Comparison of ENCODE assay signal across 20 cellular contexts in the genomic region with DNA sequence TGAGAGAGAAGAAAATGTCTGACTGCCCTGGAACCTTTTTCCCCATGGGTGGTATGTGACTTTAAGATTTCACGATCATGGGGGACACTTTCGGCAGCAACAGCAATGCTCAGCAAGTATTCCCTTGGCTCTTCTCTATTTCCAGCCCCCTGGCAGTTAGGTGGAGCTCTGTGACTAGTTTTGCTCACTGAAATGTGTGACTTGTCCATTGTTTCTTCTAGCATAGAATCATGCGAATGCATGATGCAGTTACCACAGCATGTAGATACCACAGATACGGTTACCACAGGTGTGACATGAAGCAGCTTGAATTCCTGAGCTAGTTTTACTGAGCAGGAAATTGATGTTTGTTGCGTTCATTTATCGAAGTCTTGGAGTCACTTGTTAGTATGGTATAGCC.
DNase-seq lines count a peak whose midpoint lies in the region; ATAC-seq, FAIRE-seq and TF ChIP-seq lines count a peak whose summit lies in the region.
"Had no signal": no experiment of that assay in that cellular context is flagged by ENCODE, and none has a peak within 500 bp of the region (broad histone marks: within the 10 kb centered on the region; RNA-seq: fewer than 3 reads in every experiment).

No MANE protein-coding gene starts in this region.

- no TSS peak for BruUV-seq in HepG2 (replicated peaks; lab: Mats Ljungman, UMichigan)

- H3K4me1 ChIP-seq in HepG2 (ENCODE audit: insufficient read depth, low read length), result no peaks in the 10 kb centered on the region
- no peaks in the 10 kb centered on the region for H3K4me1 ChIP-seq in smooth muscle cell (ENCODE audit: low read depth)
- H3K4me1 ChIP-seq: Caco-2, Peyer's patch had no signal

- CTCF ChIA-PET in HepG2 (lab: Yijun Ruan, JAX; ENCODE audit: low intra/inter-chr PET ratio, low total read pairs), result no interaction called here

- in situ Hi-C loops in HepG2 (cut with HindIII; ENCODE audit: extremely low pct_ligation_motif_present, low pct_unique_long_range_greater_than_20kb), result no loop called here

- H2AFZ ChIP-seq in HepG2 (ENCODE audit: low read length), result no peak overlapping the region
- no peak overlapping the region for H2AFZ ChIP-seq in smooth muscle cell (ENCODE audit: low read depth)

- no peak for ATAC-seq in HepG2
- ATAC-seq: K562 had no signal

- H3K36me3 ChIP-seq in HepG2 (replicated peaks in 1 of 2; ENCODE audit: control insufficient read depth in 1 of 2, insufficient read depth in 2 of 2, low read length in 2 of 2), result no peaks in the 10 kb centered on the region
- no peaks in the 10 kb centered on the region for H3K36me3 ChIP-seq in smooth muscle cell (ENCODE audit: low read depth)
- H3K36me3 ChIP-seq: Peyer's patch had no signal

- no peak overlapping the region for H3K9ac ChIP-seq in HepG2 (ENCODE audit: insufficient read depth, low read depth, low read length)
- no peak overlapping the region for H3K9ac ChIP-seq in smooth muscle cell (ENCODE audit: low read depth)
- H3K9ac ChIP-seq: SK-N-SH had no signal

- no peak for TF ChIP-seq POLR2A in HepG2 (IDR thresholded peaks at IDR 0.05; ENCODE audit: insufficient read depth in 1 of 2, low read depth in 2 of 2, low read length in 2 of 2)

- WGBS in HepG2 (ENCODE audit: low lambda C conversion rate), result 24% methylated on average over 6 of the region's 6 CpGs
- 86% methylated on average over 6 of the region's 6 CpGs for WGBS in smooth muscle cell (ENCODE audit: low lambda C conversion rate)

- H4K20me1 ChIP-seq in HepG2 (ENCODE audit: insufficient read depth, low read length), result no peaks in the 10 kb centered on the region
- no peaks in the 10 kb centered on the region for H4K20me1 ChIP-seq in smooth muscle cell (ENCODE audit: low read depth)

- TF ChIP-seq EP300 in HepG2 (IDR thresholded peaks at IDR 0.05; ENCODE audit: low read depth in 2 of 2, low read length in 2 of 2) (no peak), HepG2 (CRISPR knock-in tag; IDR thresholded peaks at IDR 0.05; ENCODE audit: borderline replicate concordance) (no peak)

- no peak overlapping the region for H3K4me3 ChIP-seq in Jurkat, Clone E6-1 (ENCODE audit: low read length)
- H3K4me3 ChIP-seq in HepG2 (replicated peaks in 1 of 3; ENCODE audit: insufficient read depth in 1 of 3, low read depth in 2 of 3, low read length in 3 of 3) (no peak overlapping the region), smooth muscle cell (no peak overlapping the region)
- H3K4me3 ChIP-seq: K562, Peyer's patch had no signal

- TF ChIP-seq RAD21 in HepG2 (CRISPR knock-in tag; IDR thresholded peaks at IDR 0.05), result no peak

- intact Hi-C loops in HepG2 (cut with micrococcal nuclease; ENCODE audit: unreplicated experiment), result no loop called here

- TF ChIP-seq CTCF in HepG2 (CRISPR knock-in tag; IDR thresholded peaks at IDR 0.05), result no peak
- TF ChIP-seq CTCF in smooth muscle cell (IDR thresholded peaks at IDR 0.05; ENCODE audit: borderline replicate concordance, insufficient read depth, poor library complexity, severe bottlenecking), result no peak

- FAIRE-seq in HepG2 (lab: Jason Lieb, UNC), result no peak
- FAIRE-seq: HTR-8/SVneo, K562 had no signal

- H3K79me2 ChIP-seq in HepG2 (ENCODE audit: insufficient read depth, low read length), result no peaks in the 10 kb centered on the region
- H3K79me2 ChIP-seq in smooth muscle cell (ENCODE audit: low read depth), result no peaks in the 10 kb centered on the region

- DNase-seq in Jurkat, Clone E6-1 (ENCODE audit: low read depth, low spot score), result peak; percentile 1
- DNase-seq in SW480 (ENCODE audit: low spot score), result peak; percentile 2
- DNase-seq in inferior parietal cortex (ENCODE audit: extremely low spot score), result peak; percentile 46
- no peak for DNase-seq in HepG2 (ENCODE audit: low spot score)
- no peak for DNase-seq in glomerular visceral epithelial cell (ENCODE audit: extremely low spot score)
- DNase-seq in smooth muscle cell (lab: John Stamatoyannopoulos, UW; ENCODE audit: unreplicated experiment), result no peak
- DNase-seq: Caco-2; CD4-positive, CD25-positive, alpha-beta regulatory T cell; H9; MV-4-11; NCI-H1417; NCI-H187 treated with DMSO at 0.1 percent for 48 hours; NCI-H69; Peyer's patch; Right ventricle myocardium superior; SK-N-SH had no signal

- no peaks in the 10 kb centered on the region; a peak in 1 of 5 replicates for H3K27me3 ChIP-seq in HepG2 (ENCODE audit: control insufficient read depth in 1 of 2, insufficient read depth in 2 of 2, low read length in 2 of 2)
- no peaks in the 10 kb centered on the region for H3K27me3 ChIP-seq in smooth muscle cell (ENCODE audit: low read depth)
- H3K27me3 ChIP-seq: Peyer's patch had no signal

- H3K27ac ChIP-seq in temporal lobe (ENCODE audit: low read depth, low read length) (peak overlapping the region; percentile 30), HepG2 (ENCODE audit: extremely low read length, insufficient read depth, low read length) (no peak overlapping the region), smooth muscle cell (ENCODE audit: low read depth) (no peak overlapping the region)
- H3K27ac ChIP-seq: HL-60, Peyer's patch had no signal

- H3K9me3 ChIP-seq in HepG2 (ENCODE audit: low read length) (no peaks in the 10 kb centered on the region), smooth muscle cell (replicated peaks; ENCODE audit: low read depth) (no peaks in the 10 kb centered on the region)
- H3K9me3 ChIP-seq: Caco-2, Peyer's patch had no signal

- H3K4me2 ChIP-seq in HepG2 (ENCODE audit: low read depth, low read length) (no peak overlapping the region), smooth muscle cell (no peak overlapping the region)
- H3K4me2 ChIP-seq: SK-N-SH had no signal

- H3F3A ChIP-seq in smooth muscle cell (ENCODE audit: low read depth), result no peaks in the 10 kb centered on the region

- POLR2A ChIA-PET in HepG2 (lab: Yijun Ruan, JAX), result no interaction called here

TF ChIP-seq in HepG2, 621 proteins besides CTCF, POLR2A, EP300 and RAD21:
- TF ChIP-seq, protein P1, sequence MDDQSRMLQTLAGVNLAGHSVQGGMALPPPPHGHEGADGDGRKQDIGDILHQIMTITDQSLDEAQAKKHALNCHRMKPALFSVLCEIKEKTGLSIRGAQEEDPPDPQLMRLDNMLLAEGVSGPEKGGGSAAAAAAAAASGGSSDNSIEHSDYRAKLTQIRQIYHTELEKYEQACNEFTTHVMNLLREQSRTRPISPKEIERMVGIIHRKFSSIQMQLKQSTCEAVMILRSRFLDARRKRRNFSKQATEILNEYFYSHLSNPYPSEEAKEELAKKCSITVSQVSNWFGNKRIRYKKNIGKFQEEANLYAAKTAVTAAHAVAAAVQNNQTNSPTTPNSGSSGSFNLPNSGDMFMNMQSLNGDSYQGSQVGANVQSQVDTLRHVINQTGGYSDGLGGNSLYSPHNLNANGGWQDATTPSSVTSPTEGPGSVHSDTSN (CRISPR knock-in tag; IDR thresholded peaks at IDR 0.05; ENCODE audit: borderline replicate concordance), result no peak
- no peak for TF ChIP-seq RORA (CRISPR knock-in tag; IDR thresholded peaks at IDR 0.05)
- no peak for TF ChIP-seq ZNF776 (CRISPR knock-in tag; IDR thresholded peaks at IDR 0.05)
- TF ChIP-seq SNAI1 (CRISPR knock-in tag; IDR thresholded peaks at IDR 0.05; ENCODE audit: borderline replicate concordance), result no peak
- TF ChIP-seq HIVEP1 (CRISPR knock-in tag; IDR thresholded peaks at IDR 0.05), result no peak

Comparison
In these comparisons a context has a peak if more than half of its experiments do, and no peak if none do; other contexts are left out.
1. DNase-seq: peak in Jurkat, Clone E6-1 (single experiment), SW480 (single experiment) and inferior parietal cortex (single experiment); none in HepG2 (single experiment), glomerular visceral epithelial cell (single experiment) and smooth muscle cell (single experiment).